14 cellular contexts compared by ENCODE assay signal in the genomic region with DNA sequence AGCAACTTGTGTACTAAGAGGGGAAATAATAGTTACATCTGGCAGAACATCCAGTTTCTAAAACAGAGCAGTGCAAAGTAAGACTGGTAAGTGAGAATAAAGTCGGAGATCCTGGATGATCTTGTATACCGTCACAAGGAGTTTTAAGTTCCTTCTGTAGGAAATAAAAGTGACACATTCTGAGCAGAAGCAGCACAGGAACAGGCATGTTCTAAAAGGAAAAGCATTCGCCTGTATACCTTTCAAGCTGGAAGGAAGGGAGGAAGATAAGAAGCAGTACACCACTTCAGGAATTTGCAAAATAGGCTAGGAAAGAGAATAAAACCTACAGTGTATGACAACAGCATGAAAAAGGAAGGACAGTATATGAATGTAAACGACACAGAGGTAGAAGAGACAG.
"Had no signal": no experiment of that assay in that cellular context is flagged by ENCODE, and none has a peak within 500 bp of the region (broad histone marks: within the 10 kb centered on the region; RNA-seq: fewer than 3 reads in every experiment).

No MANE protein-coding gene starts in this region.

- ATAC-seq: mucosa of descending colon; naive thymus-derived CD8-positive, alpha-beta T cell; stimulated activated memory B cell treated with anti-CD40 and anti-IgM and Interleukin-4, amounts not matched to agents 10 μg/mL and 1 μg/mL and 100 μg/mL, for 72 hours had no signal

- H3K4me3 Mint-ChIP-seq: dendritic cell treated with granulocyte-macrophage colony-stimulating factor and Interleukin-4, amounts not matched to agents 40 ng/mL and 50 ng/mL, for 4 days; naive thymus-derived CD8-positive, alpha-beta T cell; neural crest cell; stimulated activated memory B cell treated with anti-CD40 and anti-IgM and Interleukin-4, amounts not matched to agents 10 μg/mL and 1 μg/mL and 100 μg/mL, for 72 hours; stimulated activated naive CD8-positive, alpha-beta T cell treated with anti-CD3 and anti-CD28 coated beads, Interleukin-15, Interleukin-2, amounts not matched to agents 100 ng/mL and 50 ng/mL, for 24 hours had no signal

- H3K27me3 Mint-ChIP-seq: dendritic cell treated with granulocyte-macrophage colony-stimulating factor and Interleukin-4, amounts not matched to agents 40 ng/mL and 50 ng/mL, for 4 days; naive thymus-derived CD8-positive, alpha-beta T cell; stimulated activated naive CD8-positive, alpha-beta T cell treated with anti-CD3 and anti-CD28 coated beads, Interleukin-15, Interleukin-2, amounts not matched to agents 100 ng/mL and 50 ng/mL, for 24 hours had no signal

- H3K9me3 ChIP-seq: mucosa of descending colon, ovary, right atrium auricular region, testis, transverse colon had no signal

- H3K4me1 ChIP-seq: right atrium auricular region, testis had no signal

- H3K4me3 ChIP-seq: mucosa of descending colon, ovary, right atrium auricular region, testis, transverse colon had no signal

- H3K4me1 Mint-ChIP-seq: naive thymus-derived CD8-positive, alpha-beta T cell; stimulated activated memory B cell treated with anti-CD40 and anti-IgM and Interleukin-4, amounts not matched to agents 10 μg/mL and 1 μg/mL and 100 μg/mL, for 72 hours had no signal

- H3K27me3 ChIP-seq: ovary, right atrium auricular region, testis, transverse colon had no signal

- H3K9me3 Mint-ChIP-seq: dendritic cell treated with granulocyte-macrophage colony-stimulating factor and Interleukin-4, amounts not matched to agents 40 ng/mL and 50 ng/mL, for 4 days; stimulated activated memory B cell treated with anti-CD40 and anti-IgM and Interleukin-4, amounts not matched to agents 10 μg/mL and 1 μg/mL and 100 μg/mL, for 72 hours; stimulated activated naive CD8-positive, alpha-beta T cell treated with anti-CD3 and anti-CD28 coated beads, Interleukin-15, Interleukin-2, amounts not matched to agents 100 ng/mL and 50 ng/mL, for 24 hours had no signal

- H3K36me3 ChIP-seq: ovary, right atrium auricular region, transverse colon had no signal

- H3K36me3 Mint-ChIP-seq: stimulated activated memory B cell treated with anti-CD40 and anti-IgM and Interleukin-4, amounts not matched to agents 10 μg/mL and 1 μg/mL and 100 μg/mL, for 72 hours had no signal

- DNase-seq: cerebellar nuclear complex; kidney glomerular epithelial cell; mucosa of descending colon; naive thymus-derived CD8-positive, alpha-beta T cell; ovary; small intestine; stimulated activated CD4-positive, alpha-beta T cell treated with anti-CD3 and anti-CD28 coated beads, Interleukin-4, amount 100 ng/mL, for 24 hours; testis; transverse colon had no signal

- H3K27ac Mint-ChIP-seq: dendritic cell treated with granulocyte-macrophage colony-stimulating factor and Interleukin-4, amounts not matched to agents 40 ng/mL and 50 ng/mL, for 4 days; naive thymus-derived CD8-positive, alpha-beta T cell; stimulated activated memory B cell treated with anti-CD40 and anti-IgM and Interleukin-4, amounts not matched to agents 10 μg/mL and 1 μg/mL and 100 μg/mL, for 72 hours; stimulated activated naive CD8-positive, alpha-beta T cell treated with anti-CD3 and anti-CD28 coated beads, Interleukin-15, Interleukin-2, amounts not matched to agents 100 ng/mL and 50 ng/mL, for 24 hours had no signal

- H3K27ac ChIP-seq: ovary, right atrium auricular region, testis, transverse colon had no signal
